In genomic region chr11:5683636-5684387, GRCh38 we compare ENCODE assay signal across 8 cellular contexts. TPM values are rescaled to one million over a fixed set of nuclear protein-coding genes. Genes with fewer than 3 reads are reported as not detected.
DNase-seq lines count a peak whose midpoint lies in the region; ATAC-seq, FAIRE-seq and TF ChIP-seq lines count a peak whose summit lies in the region.
"Not testable (repeated sequence)": the region's sequence is repeated elsewhere in the genome, so short reads cannot be mapped to it uniquely, and the experiment has no call there.
"Had no signal": no experiment of that assay in that cellular context is flagged by ENCODE, and none has a peak within 500 bp of the region (broad histone marks: within the 10 kb centered on the region; RNA-seq: fewer than 3 reads in every experiment).

No MANE protein-coding gene starts in this region.

- in situ Hi-C loops in brain microvascular endothelial cell (cut with HindIII; ENCODE audit: low pct_ligation_motif_present, low sequenced_read_pairs), result loop anchor here (25.0 kb wide), 1 partner anchor 97 kb away; the partner anchor contains the start of genes OR52B6 and TRIM6

- peak; percentile 60; the same call in 1 of the 2 replicates for TF ChIP-seq POLR2A in GM12892 (IDR thresholded peaks at IDR 0.05; ENCODE audit: low read depth, low read length)

- peak overlapping the region; percentile 31 for H3K4me3 ChIP-seq in NT2/D1 (ENCODE audit: insufficient read length, low read depth)
- peak overlapping the region; percentile 59 for H3K4me3 ChIP-seq in brain microvascular endothelial cell (ENCODE audit: low read depth, low read length)
- H3K4me3 ChIP-seq in foreskin fibroblast (ENCODE audit: low read depth in 1 of 2, low read length in 2 of 2), result peak overlapping the region; percentile 48 to 70
- H3K4me3 ChIP-seq in muscle layer of duodenum (ENCODE audit: low read depth in 1 of 2, low read length in 2 of 2), result peak overlapping the region; percentile 66 to 75

- DNase-seq in GM12892 (ENCODE audit: insufficient read length); NT2/D1 (ENCODE audit: low read depth, low spot score); foreskin fibroblast: not testable (repeated sequence)
- peak; percentile 51 for DNase-seq in activated CD8-positive, alpha-beta T cell treated with anti-CD3 and anti-CD28 coated beads, Interleukin-2, amount 10 ng/mL, durations not matched to agents 7 days and 5 days
- peak; percentile 9 for DNase-seq in brain microvascular endothelial cell
- DNase-seq in stimulated activated CD4-positive, alpha-beta T cell treated with anti-CD3 and anti-CD28 coated beads, Interleukin-1b, Interleukin-23, amount 100 ng/mL, for 48 hours, result peak; percentile 51

- POLR2A ChIA-PET in activated CD8-positive, alpha-beta T cell treated with anti-CD3 and anti-CD28 coated beads, Interleukin-2, amount 10 ng/mL, durations not matched to agents 7 days and 5 days (lab: Charles Lee), result interaction anchor here (0.6 to 3.2 kb wide), 8 partner anchors 9 to 720 kb away, joined by 3 to 24 read pairs (median 4); partner anchors contain the start of gene TRIM34

- peaks cover 53% of the 10 kb centered on the region for H3K4me1 Mint-ChIP-seq in activated CD8-positive, alpha-beta T cell treated with anti-CD3 and anti-CD28 coated beads, Interleukin-2, amount 10 ng/mL, durations not matched to agents 7 days and 5 days (ENCODE audit: low read depth)

- not testable (repeated sequence) for H3K9ac ChIP-seq in NT2/D1 (ENCODE audit: insufficient read length, low read depth)

- H3K36me3 Mint-ChIP-seq in activated CD8-positive, alpha-beta T cell treated with anti-CD3 and anti-CD28 coated beads, Interleukin-2, amount 10 ng/mL, durations not matched to agents 7 days and 5 days (ENCODE audit: low read depth), result peaks cover 34% of the 10 kb centered on the region

- peak overlapping the region; percentile 96 for H3K27ac Mint-ChIP-seq in activated CD8-positive, alpha-beta T cell treated with anti-CD3 and anti-CD28 coated beads, Interleukin-2, amount 10 ng/mL, durations not matched to agents 7 days and 5 days

- H3K9me3 ChIP-seq in NT2/D1 (ENCODE audit: insufficient read depth, low read length); muscle layer of duodenum (ENCODE audit: control insufficient read depth in 1 of 2, low read length in 2 of 2): not testable (repeated sequence)

- CTCF ChIA-PET in activated CD8-positive, alpha-beta T cell treated with anti-CD3 and anti-CD28 coated beads, Interleukin-2, amount 10 ng/mL, durations not matched to agents 7 days and 5 days (lab: Charles Lee), result interaction anchor here (1.0 to 2.9 kb wide), 14 partner anchors 10 to 207 kb away, joined by 3 to 13 read pairs (median 6); partner anchors contain the start of gene TRIM34

- TF ChIP-seq CTCF in brain microvascular endothelial cell (IDR thresholded peaks at IDR 0.05; ENCODE audit: low read depth, low read length, missing control alignments); foreskin fibroblast (IDR thresholded peaks at IDR 0.05; ENCODE audit: low read depth, low read length): not testable (repeated sequence)

- not testable (repeated sequence) for H3K4me1 ChIP-seq in NT2/D1 (ENCODE audit: insufficient read depth, insufficient read length); muscle layer of duodenum (ENCODE audit: control insufficient read depth in 1 of 2, insufficient read depth in 2 of 2, low read length in 2 of 2)

- H3K27me3 ChIP-seq in NT2/D1 (ENCODE audit: insufficient read depth, insufficient read length); brain microvascular endothelial cell (replicated peaks); muscle layer of duodenum (ENCODE audit: low read depth, low read length): not testable (repeated sequence)

- FAIRE-seq in GM12892 (lab: Jason Lieb, UNC), result peak; percentile 56

- not testable (repeated sequence) for ATAC-seq in activated CD8-positive, alpha-beta T cell treated with anti-CD3 and anti-CD28 coated beads, Interleukin-2, amount 10 ng/mL, durations not matched to agents 7 days and 5 days

- peaks cover 14% of the 10 kb centered on the region for H3K36me3 ChIP-seq in NT2/D1 (ENCODE audit: insufficient read depth, insufficient read length, low read length)
- not testable (repeated sequence) for H3K36me3 ChIP-seq in brain microvascular endothelial cell (replicated peaks)
- H3K36me3 ChIP-seq in muscle layer of duodenum (ENCODE audit: control insufficient read depth in 1 of 2, insufficient read depth in 2 of 2, low read length in 2 of 2), result peaks cover 5 to 19% of the 10 kb centered on the region in 2 donors

- peak overlapping the region; percentile 97 for H3K4me3 Mint-ChIP-seq in activated CD8-positive, alpha-beta T cell treated with anti-CD3 and anti-CD28 coated beads, Interleukin-2, amount 10 ng/mL, durations not matched to agents 7 days and 5 days

- not testable (repeated sequence) for H3K9me3 Mint-ChIP-seq in activated CD8-positive, alpha-beta T cell treated with anti-CD3 and anti-CD28 coated beads, Interleukin-2, amount 10 ng/mL, durations not matched to agents 7 days and 5 days (ENCODE audit: insufficient read depth)

- H3K27me3 Mint-ChIP-seq in activated CD8-positive, alpha-beta T cell treated with anti-CD3 and anti-CD28 coated beads, Interleukin-2, amount 10 ng/mL, durations not matched to agents 7 days and 5 days (ENCODE audit: low read depth), result not testable (repeated sequence)

- H3K27ac ChIP-seq in brain microvascular endothelial cell, result peak overlapping the region; percentile 98
- peak overlapping the region; percentile 92 for H3K27ac ChIP-seq in muscle layer of duodenum (ENCODE audit: low read length)

RNA-seq across cellular contexts. Expression of gene TRIM5, which starts 1.1 kb away (rescaled TPM):
- polyA plus RNA-seq in GM12892 (2012; ENCODE audit: missing spikeins), result 27.7 TPM
- total RNA-seq in activated CD8-positive, alpha-beta T cell treated with anti-CD3 and anti-CD28 coated beads, Interleukin-2, amount 10 ng/mL, durations not matched to agents 7 days and 5 days, result 10 to 100 TPM; 28.1 to 33.4 TPM

RNA-seq across cellular contexts. Expression of gene TRIM22, which starts 5.8 kb away (rescaled TPM):
- polyA plus RNA-seq in GM12892 (2012; ENCODE audit: missing spikeins), result 250 TPM
- 100 to 1,000 TPM; 228 to 242 TPM for total RNA-seq in activated CD8-positive, alpha-beta T cell treated with anti-CD3 and anti-CD28 coated beads, Interleukin-2, amount 10 ng/mL, durations not matched to agents 7 days and 5 days

RNA-seq across cellular contexts. Expression of gene OR56B1, which starts 52.4 kb away (rescaled TPM):
- 0.32 TPM for polyA plus RNA-seq in GM12892 (2012; ENCODE audit: missing spikeins)
- under 1 TPM; 0.16 to 0.34 TPM for total RNA-seq in activated CD8-positive, alpha-beta T cell treated with anti-CD3 and anti-CD28 coated beads, Interleukin-2, amount 10 ng/mL, durations not matched to agents 7 days and 5 days
- total RNA-seq: left colon had no signal

RNA-seq across cellular contexts. Expression of gene TRIM34, which starts 59.0 kb away (rescaled TPM):
- 24.7 TPM for polyA plus RNA-seq in GM12892 (2012; ENCODE audit: missing spikeins)
- total RNA-seq in activated CD8-positive, alpha-beta T cell treated with anti-CD3 and anti-CD28 coated beads, Interleukin-2, amount 10 ng/mL, durations not matched to agents 7 days and 5 days, result 10 to 100 TPM; 11.9 to 12.3 TPM
